8 cellular contexts compared by ENCODE assay signal in genomic region chr3:32684800-32685603, GRCh38. TPM values are rescaled to one million over a fixed set of nuclear protein-coding genes. Genes with fewer than 3 reads are reported as not detected.
DNase-seq lines count a peak whose midpoint lies in the region; ATAC-seq, FAIRE-seq and TF ChIP-seq lines count a peak whose summit lies in the region.

A gene with protein sequence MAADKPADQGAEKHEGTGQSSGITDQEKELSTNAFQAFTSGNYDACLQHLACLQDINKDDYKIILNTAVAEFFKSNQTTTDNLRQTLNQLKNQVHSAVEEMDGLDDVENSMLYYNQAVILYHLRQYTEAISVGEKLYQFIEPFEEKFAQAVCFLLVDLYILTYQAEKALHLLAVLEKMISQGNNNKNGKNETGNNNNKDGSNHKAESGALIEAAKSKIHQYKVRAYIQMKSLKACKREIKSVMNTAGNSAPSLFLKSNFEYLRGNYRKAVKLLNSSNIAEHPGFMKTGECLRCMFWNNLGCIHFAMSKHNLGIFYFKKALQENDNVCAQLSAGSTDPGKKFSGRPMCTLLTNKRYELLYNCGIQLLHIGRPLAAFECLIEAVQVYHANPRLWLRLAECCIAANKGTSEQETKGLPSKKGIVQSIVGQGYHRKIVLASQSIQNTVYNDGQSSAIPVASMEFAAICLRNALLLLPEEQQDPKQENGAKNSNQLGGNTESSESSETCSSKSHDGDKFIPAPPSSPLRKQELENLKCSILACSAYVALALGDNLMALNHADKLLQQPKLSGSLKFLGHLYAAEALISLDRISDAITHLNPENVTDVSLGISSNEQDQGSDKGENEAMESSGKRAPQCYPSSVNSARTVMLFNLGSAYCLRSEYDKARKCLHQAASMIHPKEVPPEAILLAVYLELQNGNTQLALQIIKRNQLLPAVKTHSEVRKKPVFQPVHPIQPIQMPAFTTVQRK (plus strand): TSS chr3:32685188. CDS start chr3:32685461, 273 bp downstream.

- peaks cover 7% of the 10 kb centered on the region; the same call in 1 of the 2 replicates for H3K36me3 ChIP-seq in RWPE2 (ENCODE audit: low read depth)

- TF ChIP-seq POLR2A in H54 (IDR thresholded peaks at IDR 0.05; ENCODE audit: low read depth, low read length), result peak; percentile 67

- POLR2A ChIA-PET in naive thymus-derived CD8-positive, alpha-beta T cell (lab: Charles Lee), result interaction anchor here (0.6 to 2.5 kb wide), 6 partner anchors 11 to 1113 kb away, joined by 3 to 10 read pairs (median 4); partner anchors contain the start of genes DYNC1LI1, PDCD6IP and UBP1

- H3K9me3 ChIP-seq in RWPE2 (ENCODE audit: severe bottlenecking), result no peaks in the 10 kb centered on the region

- no peak for TF ChIP-seq CTCF in RWPE2 (IDR thresholded peaks at IDR 0.05; ENCODE audit: poor library complexity, severe bottlenecking)
- TF ChIP-seq CTCF in fibroblast of mammary gland (conservative IDR thresholded peaks at IDR 0.05; ENCODE audit: control insufficient read depth, insufficient read depth, low read depth, low read length), result no peak

- no peaks in the 10 kb centered on the region for H3K27me3 ChIP-seq in RWPE2 (ENCODE audit: insufficient read depth, poor library complexity, severe bottlenecking)

- peak within 1 kb of the TSS; percentile 90 for H3K27ac Mint-ChIP-seq in activated T-helper 2 cell treated with anti-CD3 and anti-CD28 coated beads, Interferon-gamma antibody, Interleukin-2, Interleukin-4, amounts not matched to agents 10 μg/mL and 5 μg/mL and 100 μg/mL, durations not matched to agents 14 hours and 24 hours and 36 hours
- H3K27ac Mint-ChIP-seq in naive thymus-derived CD8-positive, alpha-beta T cell, result peak within 1 kb of the TSS; percentile 90 to 99 (median 97)

- peak within 1 kb of the TSS; percentile 41 for H3K27ac ChIP-seq in RWPE2 (ENCODE audit: poor library complexity, severe bottlenecking)

- peaks cover 9% of the 10 kb centered on the region for H3K4me1 ChIP-seq in RWPE2 (ENCODE audit: insufficient read depth, poor library complexity, severe bottlenecking)

- H3K4me3 Mint-ChIP-seq in activated T-helper 2 cell treated with anti-CD3 and anti-CD28 coated beads, Interferon-gamma antibody, Interleukin-2, Interleukin-4, amounts not matched to agents 10 μg/mL and 5 μg/mL and 100 μg/mL, durations not matched to agents 14 hours and 24 hours and 36 hours (ENCODE audit: low read depth), result peak within 1 kb of the TSS; percentile 87
- H3K4me3 Mint-ChIP-seq in naive thymus-derived CD8-positive, alpha-beta T cell, result peak within 1 kb of the TSS; percentile 91 to 98 (median 93)

- peak; percentile 96 for ATAC-seq in RWPE2 (ENCODE audit: low read depth)
- peak; percentile 92 to 93 for ATAC-seq in naive thymus-derived CD8-positive, alpha-beta T cell

- peaks cover 27% of the 10 kb centered on the region for H3K4me1 Mint-ChIP-seq in activated T-helper 2 cell treated with anti-CD3 and anti-CD28 coated beads, Interferon-gamma antibody, Interleukin-2, Interleukin-4, amounts not matched to agents 10 μg/mL and 5 μg/mL and 100 μg/mL, durations not matched to agents 14 hours and 24 hours and 36 hours (ENCODE audit: low read depth)
- peaks cover 19 to 45% (median 40%) of the 10 kb centered on the region in 4 donors for H3K4me1 Mint-ChIP-seq in naive thymus-derived CD8-positive, alpha-beta T cell

- intact Hi-C loops in activated T-helper 2 cell treated with anti-CD3 and anti-CD28 coated beads, Interferon-gamma antibody, Interleukin-2, Interleukin-4, amounts not matched to agents 10 μg/mL and 5 μg/mL and 100 μg/mL, durations not matched to agents 14 hours and 24 hours and 36 hours (cut with micrococcal nuclease), result loop anchor here (1.0 to 10.0 kb wide), 6 partner anchors 115 to 1152 kb away; partner anchors contain the start of genes CMTM7, DYNC1LI1, GPD1L and STT3B

- no peaks in the 10 kb centered on the region for H3K9me3 Mint-ChIP-seq in activated T-helper 2 cell treated with anti-CD3 and anti-CD28 coated beads, Interferon-gamma antibody, Interleukin-2, Interleukin-4, amounts not matched to agents 10 μg/mL and 5 μg/mL and 100 μg/mL, durations not matched to agents 14 hours and 24 hours and 36 hours
- H3K9me3 Mint-ChIP-seq in naive thymus-derived CD8-positive, alpha-beta T cell, result no peaks in the 10 kb centered on the region

- DNase-seq in ELR (ENCODE audit: low read depth), result peak; percentile 92
- peak; percentile 92 for DNase-seq in H54 (ENCODE audit: insufficient read length, low spot score)
- peak; percentile 96 for DNase-seq in LoVo (ENCODE audit: low spot score)
- DNase-seq in RWPE2 (ENCODE audit: low spot score), result peak; percentile 92
- peak; percentile 97 for DNase-seq in activated T-helper 2 cell treated with anti-CD3 and anti-CD28 coated beads, Interferon-gamma antibody, Interleukin-2, Interleukin-4, amounts not matched to agents 10 μg/mL and 5 μg/mL and 100 μg/mL, durations not matched to agents 14 hours and 24 hours and 36 hours (ENCODE audit: low spot score)
- DNase-seq in fibroblast of mammary gland (ENCODE audit: low read depth), result peak; percentile 83
- peak; percentile 92 to 97 (median 96) for DNase-seq in naive thymus-derived CD8-positive, alpha-beta T cell
- peak; percentile 88 to 95 (median 94) for DNase-seq in stimulated activated naive CD4-positive, alpha-beta T cell (lab: John Stamatoyannopoulos, UW)

- peaks cover 17% of the 10 kb centered on the region for H3K36me3 Mint-ChIP-seq in activated T-helper 2 cell treated with anti-CD3 and anti-CD28 coated beads, Interferon-gamma antibody, Interleukin-2, Interleukin-4, amounts not matched to agents 10 μg/mL and 5 μg/mL and 100 μg/mL, durations not matched to agents 14 hours and 24 hours and 36 hours (ENCODE audit: low read depth)
- H3K36me3 Mint-ChIP-seq in naive thymus-derived CD8-positive, alpha-beta T cell, result peaks cover 0 to 11% (median 2%) of the 10 kb centered on the region in 3 donors

- FAIRE-seq in H54 (lab: Jason Lieb, UNC), result peak; percentile 85

- peaks cover 3% of the 10 kb centered on the region for H3K27me3 Mint-ChIP-seq in activated T-helper 2 cell treated with anti-CD3 and anti-CD28 coated beads, Interferon-gamma antibody, Interleukin-2, Interleukin-4, amounts not matched to agents 10 μg/mL and 5 μg/mL and 100 μg/mL, durations not matched to agents 14 hours and 24 hours and 36 hours (ENCODE audit: low read depth)
- no peaks in the 10 kb centered on the region for H3K27me3 Mint-ChIP-seq in naive thymus-derived CD8-positive, alpha-beta T cell

- H3K4me3 ChIP-seq in RWPE2 (ENCODE audit: severe bottlenecking) (peak within 1 kb of the TSS; percentile 72), fibroblast of mammary gland (ENCODE audit: control insufficient read depth, low read depth, low read length) (peak within 1 kb of the TSS; percentile 87)

RNA-seq across cellular contexts. Expression of the gene that starts here (rescaled TPM):
- 51.5 and 53.5 TPM in 2 replicates for total RNA-seq in activated T-helper 2 cell treated with anti-CD3 and anti-CD28 coated beads, Interferon-gamma antibody, Interleukin-2, Interleukin-4, amounts not matched to agents 10 μg/mL and 5 μg/mL and 100 μg/mL, durations not matched to agents 14 hours and 24 hours and 36 hours
- 10 to 100 TPM; 50.3 to 52.9 TPM for total RNA-seq in naive thymus-derived CD8-positive, alpha-beta T cell
- 10 to 100 TPM; 27.3 to 32.0 (median 29.9) TPM for polyA plus RNA-seq in naive thymus-derived CD8-positive, alpha-beta T cell

Comparison
In these comparisons a context has a peak if more than half of its experiments do, and no peak if none do; other contexts are left out.
1. Peak in every context shown above with its lines: DNase-seq, ATAC-seq, H3K4me3 ChIP-seq and H3K27ac ChIP-seq.